ENCODE assay signal across 1 cellular context in the genomic region with DNA sequence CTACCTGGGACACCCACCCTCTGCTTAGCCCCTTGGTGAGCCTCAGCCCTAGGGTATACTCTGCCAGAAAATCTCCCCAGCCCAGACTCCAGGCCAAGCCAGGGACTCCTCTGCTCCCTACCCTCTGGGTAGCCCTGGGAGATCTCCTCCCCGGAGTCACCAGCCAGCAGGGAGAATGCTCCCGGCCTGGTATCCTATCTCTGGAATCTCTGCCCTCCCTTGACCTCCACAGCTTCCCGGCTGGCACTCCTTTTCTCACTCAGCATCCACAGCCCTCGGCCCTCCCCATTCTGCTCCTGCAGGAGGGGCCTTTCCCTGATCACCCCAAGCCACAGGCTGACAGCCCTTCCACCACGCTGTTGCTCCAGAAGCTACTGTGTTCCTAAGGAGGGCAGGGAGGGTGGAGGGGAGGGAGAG.
TF ChIP-seq lines count a peak whose summit lies in the region.

No MANE protein-coding gene starts in this region.

TF ChIP-seq in HepG2, 621 proteins besides CTCF, POLR2A, EP300 and RAD21 (continued from another document):
- TF ChIP-seq, protein P1, sequence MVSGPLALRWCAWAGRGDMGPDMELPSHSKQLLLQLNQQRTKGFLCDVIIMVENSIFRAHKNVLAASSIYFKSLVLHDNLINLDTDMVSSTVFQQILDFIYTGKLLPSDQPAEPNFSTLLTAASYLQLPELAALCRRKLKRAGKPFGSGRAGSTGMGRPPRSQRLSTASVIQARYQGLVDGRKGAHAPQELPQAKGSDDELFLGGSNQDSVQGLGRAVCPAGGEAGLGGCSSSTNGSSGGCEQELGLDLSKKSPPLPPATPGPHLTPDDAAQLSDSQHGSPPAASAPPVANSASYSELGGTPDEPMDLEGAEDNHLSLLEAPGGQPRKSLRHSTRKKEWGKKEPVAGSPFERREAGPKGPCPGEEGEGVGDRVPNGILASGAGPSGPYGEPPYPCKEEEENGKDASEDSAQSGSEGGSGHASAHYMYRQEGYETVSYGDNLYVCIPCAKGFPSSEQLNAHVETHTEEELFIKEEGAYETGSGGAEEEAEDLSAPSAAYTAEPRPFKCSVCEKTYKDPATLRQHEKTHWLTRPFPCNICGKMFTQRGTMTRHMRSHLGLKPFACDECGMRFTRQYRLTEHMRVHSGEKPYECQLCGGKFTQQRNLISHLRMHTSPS (CRISPR knock-in tag; IDR thresholded peaks at IDR 0.05; ENCODE audit: low read depth), result peak; percentile 84; the same call in 1 of the 2 replicates
- TF ChIP-seq, protein P2, sequence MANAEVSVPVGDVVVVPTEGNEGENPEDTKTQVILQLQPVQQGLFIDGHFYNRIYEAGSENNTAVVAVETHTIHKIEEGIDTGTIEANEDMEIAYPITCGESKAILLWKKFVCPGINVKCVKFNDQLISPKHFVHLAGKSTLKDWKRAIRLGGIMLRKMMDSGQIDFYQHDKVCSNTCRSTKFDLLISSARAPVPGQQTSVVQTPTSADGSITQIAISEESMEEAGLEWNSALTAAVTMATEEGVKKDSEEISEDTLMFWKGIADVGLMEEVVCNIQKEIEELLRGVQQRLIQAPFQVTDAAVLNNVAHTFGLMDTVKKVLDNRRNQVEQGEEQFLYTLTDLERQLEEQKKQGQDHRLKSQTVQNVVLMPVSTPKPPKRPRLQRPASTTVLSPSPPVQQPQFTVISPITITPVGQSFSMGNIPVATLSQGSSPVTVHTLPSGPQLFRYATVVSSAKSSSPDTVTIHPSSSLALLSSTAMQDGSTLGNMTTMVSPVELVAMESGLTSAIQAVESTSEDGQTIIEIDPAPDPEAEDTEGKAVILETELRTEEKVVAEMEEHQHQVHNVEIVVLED (CRISPR knock-in tag; IDR thresholded peaks at IDR 0.05; ENCODE audit: borderline replicate concordance), result 0 out of 2 replicates have a peak, but pooled peaks have one; percentile 16
- TF ChIP-seq, protein P3, sequence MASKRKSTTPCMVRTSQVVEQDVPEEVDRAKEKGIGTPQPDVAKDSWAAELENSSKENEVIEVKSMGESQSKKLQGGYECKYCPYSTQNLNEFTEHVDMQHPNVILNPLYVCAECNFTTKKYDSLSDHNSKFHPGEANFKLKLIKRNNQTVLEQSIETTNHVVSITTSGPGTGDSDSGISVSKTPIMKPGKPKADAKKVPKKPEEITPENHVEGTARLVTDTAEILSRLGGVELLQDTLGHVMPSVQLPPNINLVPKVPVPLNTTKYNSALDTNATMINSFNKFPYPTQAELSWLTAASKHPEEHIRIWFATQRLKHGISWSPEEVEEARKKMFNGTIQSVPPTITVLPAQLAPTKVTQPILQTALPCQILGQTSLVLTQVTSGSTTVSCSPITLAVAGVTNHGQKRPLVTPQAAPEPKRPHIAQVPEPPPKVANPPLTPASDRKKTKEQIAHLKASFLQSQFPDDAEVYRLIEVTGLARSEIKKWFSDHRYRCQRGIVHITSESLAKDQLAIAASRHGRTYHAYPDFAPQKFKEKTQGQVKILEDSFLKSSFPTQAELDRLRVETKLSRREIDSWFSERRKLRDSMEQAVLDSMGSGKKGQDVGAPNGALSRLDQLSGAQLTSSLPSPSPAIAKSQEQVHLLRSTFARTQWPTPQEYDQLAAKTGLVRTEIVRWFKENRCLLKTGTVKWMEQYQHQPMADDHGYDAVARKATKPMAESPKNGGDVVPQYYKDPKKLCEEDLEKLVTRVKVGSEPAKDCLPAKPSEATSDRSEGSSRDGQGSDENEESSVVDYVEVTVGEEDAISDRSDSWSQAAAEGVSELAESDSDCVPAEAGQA (IDR thresholded peaks at IDR 0.05; ENCODE audit: low read depth), result no peak
- TF ChIP-seq, protein P3 (CRISPR knock-in tag; IDR thresholded peaks at IDR 0.05; ENCODE audit: borderline replicate concordance), result no peak
- TF ChIP-seq, protein P4, sequence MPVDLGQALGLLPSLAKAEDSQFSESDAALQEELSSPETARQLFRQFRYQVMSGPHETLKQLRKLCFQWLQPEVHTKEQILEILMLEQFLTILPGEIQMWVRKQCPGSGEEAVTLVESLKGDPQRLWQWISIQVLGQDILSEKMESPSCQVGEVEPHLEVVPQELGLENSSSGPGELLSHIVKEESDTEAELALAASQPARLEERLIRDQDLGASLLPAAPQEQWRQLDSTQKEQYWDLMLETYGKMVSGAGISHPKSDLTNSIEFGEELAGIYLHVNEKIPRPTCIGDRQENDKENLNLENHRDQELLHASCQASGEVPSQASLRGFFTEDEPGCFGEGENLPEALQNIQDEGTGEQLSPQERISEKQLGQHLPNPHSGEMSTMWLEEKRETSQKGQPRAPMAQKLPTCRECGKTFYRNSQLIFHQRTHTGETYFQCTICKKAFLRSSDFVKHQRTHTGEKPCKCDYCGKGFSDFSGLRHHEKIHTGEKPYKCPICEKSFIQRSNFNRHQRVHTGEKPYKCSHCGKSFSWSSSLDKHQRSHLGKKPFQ (CRISPR knock-in tag; IDR thresholded peaks at IDR 0.05; ENCODE audit: insufficient replicate concordance), result peak; percentile 74
- no peak for TF ChIP-seq ZNF788 (CRISPR knock-in tag; IDR thresholded peaks at IDR 0.05; ENCODE audit: borderline replicate concordance)
- peak; percentile 60; the same call in 1 of the 2 replicates for TF ChIP-seq ZNF136 (CRISPR knock-in tag; IDR thresholded peaks at IDR 0.05; ENCODE audit: low read depth)
- peak; percentile 56; the same call in 1 of the 2 replicates for TF ChIP-seq ZNF563 (CRISPR knock-in tag; IDR thresholded peaks at IDR 0.05)
- TF ChIP-seq ZNF441 (CRISPR knock-in tag; IDR thresholded peaks at IDR 0.05; ENCODE audit: borderline replicate concordance), result no peak
- TF ChIP-seq, protein P5, sequence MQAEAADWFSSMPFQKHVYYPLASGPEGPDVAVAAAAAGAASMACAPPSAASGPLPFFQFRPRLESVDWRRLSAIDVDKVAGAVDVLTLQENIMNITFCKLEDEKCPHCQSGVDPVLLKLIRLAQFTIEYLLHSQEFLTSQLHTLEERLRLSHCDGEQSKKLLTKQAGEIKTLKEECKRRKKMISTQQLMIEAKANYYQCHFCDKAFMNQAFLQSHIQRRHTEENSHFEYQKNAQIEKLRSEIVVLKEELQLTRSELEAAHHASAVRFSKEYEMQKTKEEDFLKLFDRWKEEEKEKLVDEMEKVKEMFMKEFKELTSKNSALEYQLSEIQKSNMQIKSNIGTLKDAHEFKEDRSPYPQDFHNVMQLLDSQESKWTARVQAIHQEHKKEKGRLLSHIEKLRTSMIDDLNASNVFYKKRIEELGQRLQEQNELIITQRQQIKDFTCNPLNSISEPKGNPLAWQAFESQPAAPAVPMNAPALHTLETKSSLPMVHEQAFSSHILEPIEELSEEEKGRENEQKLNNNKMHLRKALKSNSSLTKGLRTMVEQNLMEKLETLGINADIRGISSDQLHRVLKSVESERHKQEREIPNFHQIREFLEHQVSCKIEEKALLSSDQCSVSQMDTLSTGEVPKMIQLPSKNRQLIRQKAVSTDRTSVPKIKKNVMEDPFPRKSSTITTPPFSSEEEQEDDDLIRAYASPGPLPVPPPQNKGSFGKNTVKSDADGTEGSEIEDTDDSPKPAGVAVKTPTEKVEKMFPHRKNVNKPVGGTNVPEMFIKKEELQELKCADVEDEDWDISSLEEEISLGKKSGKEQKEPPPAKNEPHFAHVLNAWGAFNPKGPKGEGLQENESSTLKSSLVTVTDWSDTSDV (CRISPR knock-in tag; IDR thresholded peaks at IDR 0.05), result peak; percentile 85; the same call in 1 of the 2 replicates
- TF ChIP-seq ZNF326 (CRISPR knock-in tag; IDR thresholded peaks at IDR 0.05; ENCODE audit: borderline replicate concordance), result no peak
- TF ChIP-seq ARHGAP35 (CRISPR knock-in tag; IDR thresholded peaks at IDR 0.05; ENCODE audit: borderline replicate concordance), result peak; percentile 49; the same call in 1 of the 2 replicates
- TF ChIP-seq NR2F6 (IDR thresholded peaks at IDR 0.05), result peak; percentile 60; the same call in 1 of the 2 replicates
- TF ChIP-seq NR2F6 (CRISPR knock-in tag; IDR thresholded peaks at IDR 0.05), result peak; percentile 75
- TF ChIP-seq, protein P6, sequence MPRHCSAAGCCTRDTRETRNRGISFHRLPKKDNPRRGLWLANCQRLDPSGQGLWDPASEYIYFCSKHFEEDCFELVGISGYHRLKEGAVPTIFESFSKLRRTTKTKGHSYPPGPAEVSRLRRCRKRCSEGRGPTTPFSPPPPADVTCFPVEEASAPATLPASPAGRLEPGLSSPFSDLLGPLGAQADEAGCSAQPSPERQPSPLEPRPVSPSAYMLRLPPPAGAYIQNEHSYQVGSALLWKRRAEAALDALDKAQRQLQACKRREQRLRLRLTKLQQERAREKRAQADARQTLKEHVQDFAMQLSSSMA (CRISPR knock-in tag; IDR thresholded peaks at IDR 0.05), result peak; percentile 8; the same call in 1 of the 2 replicates
- peak; percentile 72 for TF ChIP-seq RXRA (CRISPR knock-in tag; IDR thresholded peaks at IDR 0.05)
- TF ChIP-seq, protein P7, sequence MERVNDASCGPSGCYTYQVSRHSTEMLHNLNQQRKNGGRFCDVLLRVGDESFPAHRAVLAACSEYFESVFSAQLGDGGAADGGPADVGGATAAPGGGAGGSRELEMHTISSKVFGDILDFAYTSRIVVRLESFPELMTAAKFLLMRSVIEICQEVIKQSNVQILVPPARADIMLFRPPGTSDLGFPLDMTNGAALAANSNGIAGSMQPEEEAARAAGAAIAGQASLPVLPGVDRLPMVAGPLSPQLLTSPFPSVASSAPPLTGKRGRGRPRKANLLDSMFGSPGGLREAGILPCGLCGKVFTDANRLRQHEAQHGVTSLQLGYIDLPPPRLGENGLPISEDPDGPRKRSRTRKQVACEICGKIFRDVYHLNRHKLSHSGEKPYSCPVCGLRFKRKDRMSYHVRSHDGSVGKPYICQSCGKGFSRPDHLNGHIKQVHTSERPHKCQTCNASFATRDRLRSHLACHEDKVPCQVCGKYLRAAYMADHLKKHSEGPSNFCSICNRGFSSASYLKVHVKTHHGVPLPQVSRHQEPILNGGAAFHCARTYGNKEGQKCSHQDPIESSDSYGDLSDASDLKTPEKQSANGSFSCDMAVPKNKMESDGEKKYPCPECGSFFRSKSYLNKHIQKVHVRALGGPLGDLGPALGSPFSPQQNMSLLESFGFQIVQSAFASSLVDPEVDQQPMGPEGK (CRISPR knock-in tag; IDR thresholded peaks at IDR 0.05), result peak; percentile 56; the same call in 1 of the 2 replicates
- TF ChIP-seq RXRB (CRISPR knock-in tag; IDR thresholded peaks at IDR 0.05; ENCODE audit: borderline replicate concordance), result peak; percentile 78
- TF ChIP-seq ZNF569 (CRISPR knock-in tag; IDR thresholded peaks at IDR 0.05; ENCODE audit: borderline replicate concordance), result no peak
- no peak for TF ChIP-seq KAT2B (IDR thresholded peaks at IDR 0.05; ENCODE audit: borderline replicate concordance, low read depth, low read length)
- TF ChIP-seq ZNF891 (CRISPR knock-in tag; IDR thresholded peaks at IDR 0.05), result 0 out of 2 replicates have a peak, but pooled peaks have one; percentile 28
- TF ChIP-seq, protein P8, sequence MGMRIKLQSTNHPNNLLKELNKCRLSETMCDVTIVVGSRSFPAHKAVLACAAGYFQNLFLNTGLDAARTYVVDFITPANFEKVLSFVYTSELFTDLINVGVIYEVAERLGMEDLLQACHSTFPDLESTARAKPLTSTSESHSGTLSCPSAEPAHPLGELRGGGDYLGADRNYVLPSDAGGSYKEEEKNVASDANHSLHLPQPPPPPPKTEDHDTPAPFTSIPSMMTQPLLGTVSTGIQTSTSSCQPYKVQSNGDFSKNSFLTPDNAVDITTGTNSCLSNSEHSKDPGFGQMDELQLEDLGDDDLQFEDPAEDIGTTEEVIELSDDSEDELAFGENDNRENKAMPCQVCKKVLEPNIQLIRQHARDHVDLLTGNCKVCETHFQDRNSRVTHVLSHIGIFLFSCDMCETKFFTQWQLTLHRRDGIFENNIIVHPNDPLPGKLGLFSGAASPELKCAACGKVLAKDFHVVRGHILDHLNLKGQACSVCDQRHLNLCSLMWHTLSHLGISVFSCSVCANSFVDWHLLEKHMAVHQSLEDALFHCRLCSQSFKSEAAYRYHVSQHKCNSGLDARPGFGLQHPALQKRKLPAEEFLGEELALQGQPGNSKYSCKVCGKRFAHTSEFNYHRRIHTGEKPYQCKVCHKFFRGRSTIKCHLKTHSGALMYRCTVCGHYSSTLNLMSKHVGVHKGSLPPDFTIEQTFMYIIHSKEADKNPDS (CRISPR knock-in tag; IDR thresholded peaks at IDR 0.05), result no peak
- TF ChIP-seq ZNF451 (CRISPR knock-in tag; IDR thresholded peaks at IDR 0.05), result 0 out of 2 replicates have a peak, but pooled peaks have one; percentile 9
TF ChIP-seq in HepG2: peak in this region for 38.
